ENCODE assay signal across 24 cellular contexts in the genomic region with DNA sequence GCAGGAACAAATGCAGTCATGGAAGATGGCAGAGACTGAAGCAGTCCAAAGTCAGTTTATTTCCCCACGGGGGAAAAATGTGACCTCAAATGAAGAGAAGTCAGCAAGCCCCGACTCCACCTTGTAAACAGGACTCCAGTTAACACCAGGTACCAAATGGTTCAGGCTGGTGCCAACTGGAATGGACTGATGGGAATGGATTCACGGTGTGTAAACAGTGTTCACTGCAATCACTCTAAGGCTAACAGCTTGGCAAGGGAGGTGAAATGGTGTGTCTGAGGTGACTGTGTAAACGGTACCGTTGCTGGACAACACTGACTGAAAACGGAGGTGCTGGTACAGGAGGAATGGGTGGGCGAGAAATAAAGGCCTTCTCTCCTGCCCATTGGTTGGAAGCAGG. TPM values are rescaled to one million over a fixed set of nuclear protein-coding genes. Genes with fewer than 3 reads are reported as not detected.
DNase-seq lines count a peak whose midpoint lies in the region; ATAC-seq and TF ChIP-seq lines count a peak whose summit lies in the region.
"Had no signal": no experiment of that assay in that cellular context is flagged by ENCODE, and none has a peak within 500 bp of the region (broad histone marks: within the 10 kb centered on the region; RNA-seq: fewer than 3 reads in every experiment).

No MANE protein-coding gene starts in this region.

- H3K79me2 ChIP-seq in PC-9 (ENCODE audit: low read depth) = 0 out of 2 replicates have a peak, but pooled peaks cover 3% of the 10 kb centered on the region

- ATAC-seq in Right ventricle myocardium superior (ENCODE audit: poor library complexity) = no peak
- ATAC-seq in activated T-helper 17 cell treated with anti-CD3 and anti-CD28 coated beads, Interleukin-2, amount 50 U/mL, for 72 hours (replicated peaks) = no peak
- peak; percentile 92 to 95 (median 94) for ATAC-seq in right lobe of liver
- ATAC-seq in upper lobe of right lung = peak; percentile 43
- ATAC-seq: foreskin keratinocyte; natural killer cell; stimulated activated naive B cell treated with anti-CD40 and anti-IgM and Interleukin-4, amounts not matched to agents 10 μg/mL and 1 μg/mL and 100 μg/mL, for 72 hours had no signal

- TF ChIP-seq CTCF in left ventricle myocardium inferior (IDR thresholded peaks at IDR 0.05; ENCODE audit: borderline replicate concordance) (no peak), right lobe of liver (IDR thresholded peaks at IDR 0.05) (no peak), upper lobe of right lung (IDR thresholded peaks at IDR 0.05) (no peak), PC-9 (conservative IDR thresholded peaks at IDR 0.05) (no peak), CD14-positive monocyte (IDR thresholded peaks at IDR 0.05) (no peak)

- peak overlapping the region; percentile 19 for H3K27ac ChIP-seq in left ventricle myocardium inferior (replicated peaks)
- H3K27ac ChIP-seq in right lobe of liver = peak overlapping the region in 2 of 3 donors; percentile 66 to 82
- H3K27ac ChIP-seq in upper lobe of right lung = no peak overlapping the region
- no peak overlapping the region for H3K27ac ChIP-seq in PC-9
- H3K27ac ChIP-seq: ascending aorta, foreskin keratinocyte, SJSA1, tibial nerve, WERI-Rb-1 had no signal

- no peak for TF ChIP-seq POLR2A in right lobe of liver (IDR thresholded peaks at IDR 0.05)

- H3K4me1 Mint-ChIP-seq in activated T-helper 17 cell treated with anti-CD3 and anti-CD28 coated beads, Interleukin-2, amount 50 U/mL, for 72 hours = peaks cover 35% of the 10 kb centered on the region
- H3K4me1 Mint-ChIP-seq in CD14-positive monocyte = peaks cover 33% of the 10 kb centered on the region

- H3K4me2 ChIP-seq in PC-9 = no peak overlapping the region

- no peaks in the 10 kb centered on the region for H3K27me3 ChIP-seq in left ventricle myocardium inferior (ENCODE audit: low read depth)
- H3K27me3 ChIP-seq in right lobe of liver = no peaks in the 10 kb centered on the region
- H3K27me3 ChIP-seq in upper lobe of right lung = no peaks in the 10 kb centered on the region
- H3K27me3 ChIP-seq in PC-9 (ENCODE audit: insufficient read depth, low read depth) = no peaks in the 10 kb centered on the region
- H3K27me3 ChIP-seq: ascending aorta, foreskin keratinocyte, SJSA1, tibial nerve had no signal

- H3K4me1 ChIP-seq in left ventricle myocardium inferior (peaks cover 49% of the 10 kb centered on the region), right lobe of liver (peaks cover 0 to 20% (median 8%) of the 10 kb centered on the region in 4 donors), upper lobe of right lung (peaks cover 20% of the 10 kb centered on the region), PC-9 (replicated peaks; ENCODE audit: insufficient read depth) (no peaks in the 10 kb centered on the region)
- H3K4me1 ChIP-seq: foreskin keratinocyte, SJSA1 had no signal

- peak overlapping the region; percentile 24 for H3K27ac Mint-ChIP-seq in activated T-helper 17 cell treated with anti-CD3 and anti-CD28 coated beads, Interleukin-2, amount 50 U/mL, for 72 hours
- peak overlapping the region in 2 of 7 donors; percentile 41 to 55 for H3K27ac Mint-ChIP-seq in CD14-positive monocyte
- H3K27ac Mint-ChIP-seq: natural killer cell; stimulated activated naive B cell treated with anti-CD40 and anti-IgM and Interleukin-4, amounts not matched to agents 10 μg/mL and 1 μg/mL and 100 μg/mL, for 72 hours; T-helper 1 cell treated with Interleukin-12 subunit alpha and Interleukin-12 subunit beta and Interleukin-4 antibody, amounts not matched to agents 30 μg/mL and 1 μg/mL, for 36 hours had no signal

- H3K27me3 Mint-ChIP-seq in activated T-helper 17 cell treated with anti-CD3 and anti-CD28 coated beads, Interleukin-2, amount 50 U/mL, for 72 hours = no peaks in the 10 kb centered on the region
- H3K27me3 Mint-ChIP-seq in CD14-positive monocyte (ENCODE audit: low read depth in 3 of 3) = peaks cover 0 to 2% (median 0%) of the 10 kb centered on the region in 3 donors
- H3K27me3 Mint-ChIP-seq: stimulated activated naive B cell treated with anti-CD40 and anti-IgM and Interleukin-4, amounts not matched to agents 10 μg/mL and 1 μg/mL and 100 μg/mL, for 72 hours had no signal

- H3K4me3 ChIP-seq in left ventricle myocardium inferior (no peak overlapping the region), right lobe of liver (no peak overlapping the region), upper lobe of right lung (no peak overlapping the region), PC-9 (no peak overlapping the region)
- H3K4me3 ChIP-seq: ascending aorta, SJSA1, tibial nerve had no signal

- H3F3A ChIP-seq in PC-9 (ENCODE audit: insufficient read depth, low read depth) = peaks cover 13% of the 10 kb centered on the region; the same call in 1 of the 2 replicates

- H3K9me2 ChIP-seq in PC-9 (ENCODE audit: insufficient read depth) = no peaks in the 10 kb centered on the region

- H4K20me1 ChIP-seq in PC-9 (ENCODE audit: insufficient read depth) = peaks cover 25% of the 10 kb centered on the region

- intact Hi-C loops in left ventricle myocardium inferior (cut with micrococcal nuclease) = no loop called here
- intact Hi-C loops in Right ventricle myocardium superior (cut with DNase I) = no loop called here
- intact Hi-C loops in right lobe of liver (cut with DNase I) = no loop called here
- intact Hi-C loops in upper lobe of right lung (cut with DNase I) = no loop called here
- intact Hi-C loops in PC-9 (cut with micrococcal nuclease; ENCODE audit: unreplicated experiment) = no loop called here
- intact Hi-C loops in CD14-positive monocyte (cut with micrococcal nuclease) = loop anchor here in 1 of 2 donors (5.0 kb wide), 1 partner anchor 48 kb away; no protein-coding TSS in a partner anchor

- CTCF ChIA-PET in PC-9 (lab: Charles Lee) = no interaction called here

- peaks cover 64% of the 10 kb centered on the region for H3K36me3 ChIP-seq in left ventricle myocardium inferior
- peaks cover 0 to 39% (median 7%) of the 10 kb centered on the region in 4 donors for H3K36me3 ChIP-seq in right lobe of liver
- H3K36me3 ChIP-seq in upper lobe of right lung = peaks cover 60% of the 10 kb centered on the region
- H3K36me3 ChIP-seq in PC-9 (ENCODE audit: low read depth) = peaks cover 9% of the 10 kb centered on the region; the same call in 1 of the 2 replicates

- no peaks in the 10 kb centered on the region for H3K9me3 Mint-ChIP-seq in activated T-helper 17 cell treated with anti-CD3 and anti-CD28 coated beads, Interleukin-2, amount 50 U/mL, for 72 hours
- no peaks in the 10 kb centered on the region for H3K9me3 Mint-ChIP-seq in CD14-positive monocyte
- H3K9me3 Mint-ChIP-seq: H9; natural killer cell; stimulated activated naive B cell treated with anti-CD40 and anti-IgM and Interleukin-4, amounts not matched to agents 10 μg/mL and 1 μg/mL and 100 μg/mL, for 72 hours; T-helper 1 cell treated with Interleukin-12 subunit alpha and Interleukin-12 subunit beta and Interleukin-4 antibody, amounts not matched to agents 30 μg/mL and 1 μg/mL, for 36 hours had no signal

- H2AFZ ChIP-seq in PC-9 = no peak overlapping the region

- peaks cover 100% of the 10 kb centered on the region for H3K36me3 Mint-ChIP-seq in activated T-helper 17 cell treated with anti-CD3 and anti-CD28 coated beads, Interleukin-2, amount 50 U/mL, for 72 hours (ENCODE audit: low read depth)
- peaks cover 78 to 85% of the 10 kb centered on the region in 2 donors for H3K36me3 Mint-ChIP-seq in CD14-positive monocyte

- no peak overlapping the region for H3K4me3 Mint-ChIP-seq in activated T-helper 17 cell treated with anti-CD3 and anti-CD28 coated beads, Interleukin-2, amount 50 U/mL, for 72 hours
- H3K4me3 Mint-ChIP-seq in CD14-positive monocyte = no peak overlapping the region
- H3K4me3 Mint-ChIP-seq: H9; natural killer cell; stimulated activated naive B cell treated with anti-CD40 and anti-IgM and Interleukin-4, amounts not matched to agents 10 μg/mL and 1 μg/mL and 100 μg/mL, for 72 hours; T-helper 1 cell treated with Interleukin-12 subunit alpha and Interleukin-12 subunit beta and Interleukin-4 antibody, amounts not matched to agents 30 μg/mL and 1 μg/mL, for 36 hours had no signal

- 28% methylated on average over 7 of the region's 7 CpGs for WGBS in right lobe of liver (ENCODE audit: insufficient coverage, low coverage, low lambda C conversion rate, missing lambda C conversion rate)

- no peak for DNase-seq in left ventricle myocardium inferior
- no peak for DNase-seq in Right ventricle myocardium superior
- DNase-seq in right lobe of liver = peak; percentile 43 to 89 (median 77)
- no peak for DNase-seq in upper lobe of right lung
- no peak for DNase-seq in PC-9
- no peak for DNase-seq in CD14-positive monocyte (ENCODE audit: low spot score)
- DNase-seq: activated CD4-positive, alpha-beta T cell treated with anti-CD3 and anti-CD28 coated beads, Interleukin-2, amount 50 U/mL, for 48 hours; cerebellar nuclear complex; DMS79 treated with DMSO at 0.1 percent for 48 hours; foreskin keratinocyte; H9; hypothalamus; KG1; mesenchymal stem cell; natural killer cell; NCI-H1694 treated with DMSO at 0.1 percent for 48 hours; NCI-H226; stimulated activated naive B cell treated with anti-CD40 and anti-IgM and Interleukin-4, amounts not matched to agents 10 μg/mL and 1 μg/mL and 100 μg/mL, for 72 hours; WERI-Rb-1 had no signal

- H3K9me3 ChIP-seq in left ventricle myocardium inferior (replicated peaks) = no peaks in the 10 kb centered on the region
- no peaks in the 10 kb centered on the region for H3K9me3 ChIP-seq in right lobe of liver
- no peaks in the 10 kb centered on the region for H3K9me3 ChIP-seq in upper lobe of right lung
- no peaks in the 10 kb centered on the region for H3K9me3 ChIP-seq in PC-9 (ENCODE audit: insufficient read depth, low read depth)
- H3K9me3 ChIP-seq: ascending aorta, SJSA1, tibial nerve had no signal

- no TSS peak for BruUV-seq in PC-9 (replicated peaks; lab: Mats Ljungman, UMichigan)

- POLR2A ChIA-PET in PC-9 (lab: Charles Lee; ENCODE audit: unreplicated experiment) = no interaction called here

RNA-seq across cellular contexts. Expression of a gene that starts 12.0 kb away (rescaled TPM):
- total RNA-seq in left ventricle myocardium inferior = 7.3 TPM
- total RNA-seq in Right ventricle myocardium superior = 5.7 TPM
- total RNA-seq in activated T-helper 17 cell treated with anti-CD3 and anti-CD28 coated beads, Interleukin-2, amount 50 U/mL, for 72 hours = 10 to 100 TPM; 61.9 to 93.1 TPM
- total RNA-seq in right lobe of liver = 1 to 10 TPM; 1.5 to 3.1 (median 2.4) TPM
- total RNA-seq in upper lobe of right lung = 15.9 TPM
- 17.5 and 23.8 TPM in 2 replicates for total RNA-seq in PC-9 (2021)
- 10 to 100 TPM in 1 of 2 donors, 1 to 10 TPM in 1; 6.2 to 14.7 TPM for polyA plus RNA-seq in CD14-positive monocyte

RNA-seq across cellular contexts. Expression of a gene that starts 12.1 kb away (rescaled TPM):
- total RNA-seq in left ventricle myocardium inferior (28.9 TPM), Right ventricle myocardium superior (24.9 TPM), right lobe of liver (10 to 100 TPM; 24.2 to 40.2 (median 28.7) TPM), upper lobe of right lung (31.5 TPM), PC-9 (2021) (38.1 and 51.3 TPM in 2 replicates)
- 10 to 100 TPM; 41.4 TPM for total RNA-seq in activated T-helper 17 cell treated with anti-CD3 and anti-CD28 coated beads, Interleukin-2, amount 50 U/mL, for 72 hours
- 10 to 100 TPM; 11.8 to 22.8 TPM for polyA plus RNA-seq in CD14-positive monocyte

Comparison
In these comparisons a context has a peak if more than half of its experiments do, and no peak if none do; other contexts are left out.
1. DNase-seq: peak in right lobe of liver (3 of 3); none in left ventricle myocardium inferior (single experiment), Right ventricle myocardium superior (single experiment), upper lobe of right lung (single experiment), PC-9 (0 of 2) and CD14-positive monocyte (single experiment).
2. H3K27ac ChIP-seq: peak in left ventricle myocardium inferior (single experiment) and right lobe of liver (2 of 3); none in upper lobe of right lung (single experiment) and PC-9 (single experiment).
3. ATAC-seq: peak in right lobe of liver (4 of 4) and upper lobe of right lung (single experiment); none in Right ventricle myocardium superior (single experiment) and activated T-helper 17 cell treated with anti-CD3 and anti-CD28 coated beads, Interleukin-2, amount 50 U/mL, for 72 hours (single experiment).